Comparison of ENCODE assay signal across 17 cellular contexts in the genomic region with DNA sequence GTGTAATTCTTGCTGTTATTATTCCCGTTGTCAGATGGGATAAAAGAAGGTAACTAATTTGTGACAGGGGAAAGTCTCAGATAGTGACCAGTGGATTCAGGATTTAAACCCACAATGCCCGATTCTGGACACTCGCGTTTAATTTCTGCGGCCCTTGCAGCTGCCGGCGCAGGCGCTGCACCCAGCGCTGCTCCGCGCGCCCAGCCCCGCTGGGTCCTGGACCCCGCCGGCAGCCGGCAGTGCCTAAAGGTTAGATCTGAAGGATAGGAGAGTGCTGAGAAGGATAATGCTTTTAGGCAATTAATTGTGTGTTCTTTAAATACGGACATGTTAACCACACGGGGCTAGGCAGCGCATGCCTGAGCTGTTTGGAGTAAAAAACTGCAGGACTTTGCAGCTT. TPM values are rescaled to one million over a fixed set of nuclear protein-coding genes. Genes with fewer than 3 reads are reported as not detected.
"Had no signal": no experiment of that assay in that cellular context is flagged by ENCODE, and none has a peak within 500 bp of the region (broad histone marks: within the 10 kb centered on the region; RNA-seq: fewer than 3 reads in every experiment).

No MANE protein-coding gene starts in this region.

- H3K79me2 ChIP-seq: parathyroid adenoma had no signal

- H3K27me3 Mint-ChIP-seq: natural killer cell treated with Interleukin-12 subunit alpha and Interleukin-12 subunit beta and Interleukin-15 and Interleukin-18, amount 100 ng/mL, for 72 hours had no signal

- H3K4me3 ChIP-seq: colonic mucosa, esophagus muscularis mucosa, right lobe of liver, skin epidermis, tibial artery had no signal

- H3K4me1 ChIP-seq: colonic mucosa, esophagus muscularis mucosa, parathyroid adenoma, right lobe of liver, tibial artery had no signal

- H2AFZ ChIP-seq: parathyroid adenoma had no signal

- H3K36me3 Mint-ChIP-seq: activated CD4-positive, alpha-beta memory T cell treated with anti-CD3 and anti-CD28 coated beads for 36 hours; natural killer cell treated with Interleukin-12 subunit alpha and Interleukin-12 subunit beta and Interleukin-15 and Interleukin-18, amount 100 ng/mL, for 72 hours had no signal

- DNase-seq: activated CD4-positive, alpha-beta memory T cell treated with anti-CD3 and anti-CD28 coated beads for 36 hours; activated CD4-positive, alpha-beta T cell treated with anti-CD3 and anti-CD28 coated beads for 48 hours; activated effector memory CD4-positive, alpha-beta T cell treated with Interleukin-2 at 50 U/mL for 16 hours; activated naive CD4-positive, alpha-beta T cell treated with anti-CD3 and anti-CD28 coated beads, Interleukin-2, amount 50 U/mL, for 16 hours; activated T-cell treated with anti-CD3 and anti-CD28 coated beads, Interleukin-2, amount 50 U/mL, for 72 hours; anterior cingulate cortex; colonic mucosa; right lobe of liver; stimulated activated CD4-positive, alpha-beta T cell treated with anti-CD3 and anti-CD28 coated beads, Interleukin-1b, Interleukin-23, amount 100 ng/mL, for 48 hours; T-helper 9 cell; tibial artery had no signal

- H3K36me3 ChIP-seq: colonic mucosa, esophagus muscularis mucosa, right lobe of liver, tibial artery had no signal

- H3K27ac Mint-ChIP-seq: activated CD4-positive, alpha-beta memory T cell treated with anti-CD3 and anti-CD28 coated beads for 36 hours; activated T-cell treated with anti-CD3 and anti-CD28 coated beads, Interleukin-2, amount 50 U/mL, for 72 hours; natural killer cell treated with Interleukin-12 subunit alpha and Interleukin-12 subunit beta and Interleukin-15 and Interleukin-18, amount 100 ng/mL, for 72 hours; stimulated activated naive CD8-positive, alpha-beta T cell treated with anti-CD3 and anti-CD28 coated beads, Interleukin-15, Interleukin-2, amounts not matched to agents 100 ng/mL and 50 ng/mL, for 24 hours had no signal

- H3K27ac ChIP-seq: colonic mucosa, esophagus muscularis mucosa, parathyroid adenoma, right lobe of liver, skin epidermis, tibial artery had no signal

- ATAC-seq: activated T-cell treated with anti-CD3 and anti-CD28 coated beads, Interleukin-2, amount 50 U/mL, for 72 hours; natural killer cell treated with Interleukin-12 subunit alpha and Interleukin-12 subunit beta and Interleukin-15 and Interleukin-18, amount 100 ng/mL, for 72 hours; right lobe of liver had no signal

- H3K9me3 ChIP-seq: colonic mucosa, right lobe of liver had no signal

- H3K27me3 ChIP-seq: colonic mucosa, right lobe of liver, tibial artery had no signal

- H3K4me3 Mint-ChIP-seq: activated CD4-positive, alpha-beta memory T cell treated with anti-CD3 and anti-CD28 coated beads for 36 hours; activated T-cell treated with anti-CD3 and anti-CD28 coated beads, Interleukin-2, amount 50 U/mL, for 72 hours; natural killer cell treated with Interleukin-12 subunit alpha and Interleukin-12 subunit beta and Interleukin-15 and Interleukin-18, amount 100 ng/mL, for 72 hours; stimulated activated naive CD8-positive, alpha-beta T cell treated with anti-CD3 and anti-CD28 coated beads, Interleukin-15, Interleukin-2, amounts not matched to agents 100 ng/mL and 50 ng/mL, for 24 hours had no signal

- H3K9me3 Mint-ChIP-seq: natural killer cell treated with Interleukin-12 subunit alpha and Interleukin-12 subunit beta and Interleukin-15 and Interleukin-18, amount 100 ng/mL, for 72 hours had no signal

RNA-seq across cellular contexts. Expression of a gene that starts 3.6 kb away (rescaled TPM):
- total RNA-seq: bronchial epithelial cell had no signal
